17 cellular contexts compared by ENCODE assay signal in the genomic region with DNA sequence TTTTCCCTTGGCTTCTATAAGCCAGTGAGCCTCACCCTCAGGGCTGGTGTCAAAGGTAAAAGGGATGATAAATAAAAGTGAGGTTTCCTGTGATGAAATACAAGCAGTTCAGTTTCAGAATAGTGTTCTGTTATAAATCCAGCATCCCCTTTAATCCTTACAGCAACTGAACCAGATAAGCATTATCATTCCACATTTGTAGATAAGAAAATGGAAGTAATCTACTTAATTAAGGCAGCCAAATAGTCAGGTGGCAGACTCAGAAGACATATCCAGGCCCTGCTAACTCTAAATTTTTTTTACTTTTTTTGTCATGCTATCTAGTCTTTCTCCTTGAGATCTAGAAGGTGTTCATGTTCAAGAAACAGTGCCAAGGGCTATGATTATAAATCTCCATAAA.
DNase-seq lines count a peak whose midpoint lies in the region; ATAC-seq and TF ChIP-seq lines count a peak whose summit lies in the region.
"Had no signal": no experiment of that assay in that cellular context is flagged by ENCODE, and none has a peak within 500 bp of the region (broad histone marks: within the 10 kb centered on the region; RNA-seq: fewer than 3 reads in every experiment).

No MANE protein-coding gene starts in this region.

- H3K9ac ChIP-seq in SK-N-SH, result no peak overlapping the region
- no peak overlapping the region for H3K9ac ChIP-seq in endodermal cell (ENCODE audit: extremely low read depth, low read length, poor library complexity, severe bottlenecking)
- H3K9ac ChIP-seq: BLaER1 treated with 17β-estradiol and CSF1 and Interleukin-3, amounts not matched to agents 10 nM and 100 nM had no signal

- H3F3A ChIP-seq in SK-N-SH (replicated peaks; ENCODE audit: insufficient read depth), result no peaks in the 10 kb centered on the region

- H3K4me1 ChIP-seq in SK-N-SH (ENCODE audit: control insufficient read depth in 1 of 2, insufficient read depth in 2 of 2, low read depth in 1 of 2, low read length in 1 of 2) (no peaks in the 10 kb centered on the region; a peak in 1 of 4 replicates), endodermal cell (ENCODE audit: control insufficient read depth, insufficient read depth, low read length) (peaks cover 17% of the 10 kb centered on the region)
- H3K4me1 ChIP-seq: A549; BLaER1 treated with 17β-estradiol and CSF1 and Interleukin-3, amounts not matched to agents 10 nM and 100 nM; Caco-2 had no signal

- H3K4me1 Mint-ChIP-seq in endodermal cell, result peaks cover 15% of the 10 kb centered on the region
- H3K4me1 Mint-ChIP-seq in activated CD4-positive, alpha-beta T cell treated with anti-CD3 and anti-CD28 coated beads for 36 hours, result no peaks in the 10 kb centered on the region
- H3K4me1 Mint-ChIP-seq: B cell had no signal

- no peak overlapping the region for H3K27ac ChIP-seq in SK-N-SH (ENCODE audit: low read depth in 2 of 2, low read length in 1 of 2)
- H3K27ac ChIP-seq in endodermal cell (ENCODE audit: low read depth, low read length), result no peak overlapping the region
- H3K27ac ChIP-seq: 22Rv1; A549; BLaER1 treated with 17β-estradiol and CSF1 and Interleukin-3, amounts not matched to agents 10 nM and 100 nM; C4-2B had no signal

- peaks cover 21% of the 10 kb centered on the region for H3K27me3 Mint-ChIP-seq in endodermal cell (ENCODE audit: insufficient read depth)
- peaks cover 3% of the 10 kb centered on the region for H3K27me3 Mint-ChIP-seq in activated CD4-positive, alpha-beta T cell treated with anti-CD3 and anti-CD28 coated beads for 36 hours
- H3K27me3 Mint-ChIP-seq: B cell had no signal

- intact Hi-C loops in activated CD4-positive, alpha-beta T cell treated with anti-CD3 and anti-CD28 coated beads for 36 hours (cut with DNase I, micrococcal nuclease), result no loop called here

- DNase-seq in SK-N-SH, result peak; percentile 24
- DNase-seq in endodermal cell, result no peak
- DNase-seq in activated CD4-positive, alpha-beta T cell treated with anti-CD3 and anti-CD28 coated beads for 36 hours, result no peak
- DNase-seq: AML-193; Caco-2; Calu3; CD4-positive, alpha-beta T cell; CD8-positive, alpha-beta T cell; DMS79 treated with DMSO at 0.1 percent for 48 hours; GF-D8 had no signal

- H3K27ac Mint-ChIP-seq in endodermal cell, result no peak overlapping the region
- no peak overlapping the region for H3K27ac Mint-ChIP-seq in activated CD4-positive, alpha-beta T cell treated with anti-CD3 and anti-CD28 coated beads for 36 hours
- H3K27ac Mint-ChIP-seq: B cell; CD4-positive, alpha-beta T cell; CD8-positive, alpha-beta T cell had no signal

- H3K4me3 ChIP-seq in SK-N-SH (ENCODE audit: low read depth in 2 of 2, low read length in 1 of 2), result no peak overlapping the region
- H3K4me3 ChIP-seq in endodermal cell (ENCODE audit: low read length), result peak overlapping the region; percentile 24
- H3K4me3 ChIP-seq: A549; BLaER1 treated with 17β-estradiol and CSF1 and Interleukin-3, amounts not matched to agents 10 nM and 100 nM had no signal

- peak in 1 of 2 experiments; percentile 26; a peak in 1 of 4 replicates for TF ChIP-seq EP300 in SK-N-SH (IDR thresholded peaks at IDR 0.05; ENCODE audit: borderline replicate concordance in 1 of 2, low read depth in 1 of 2, low read length in 1 of 2)

- H3K27me3 ChIP-seq in SK-N-SH (ENCODE audit: insufficient read depth), result no peaks in the 10 kb centered on the region
- H3K27me3 ChIP-seq in endodermal cell (ENCODE audit: control insufficient read depth, insufficient read depth, low read length, poor library complexity, severe bottlenecking), result peaks cover 43% of the 10 kb centered on the region
- H3K27me3 ChIP-seq: BLaER1 treated with 17β-estradiol and CSF1 and Interleukin-3, amounts not matched to agents 10 nM and 100 nM had no signal

- no peak overlapping the region for H3K4me2 ChIP-seq in SK-N-SH
- H3K4me2 ChIP-seq: A549; BLaER1 treated with 17β-estradiol and CSF1 and Interleukin-3, amounts not matched to agents 10 nM and 100 nM had no signal

- H3K4me3 Mint-ChIP-seq in endodermal cell, result no peak overlapping the region
- no peak overlapping the region for H3K4me3 Mint-ChIP-seq in activated CD4-positive, alpha-beta T cell treated with anti-CD3 and anti-CD28 coated beads for 36 hours
- H3K4me3 Mint-ChIP-seq: B cell; CD4-positive, alpha-beta T cell; CD8-positive, alpha-beta T cell had no signal

- POLR2A ChIA-PET in SK-N-SH (lab: Yijun Ruan, JAX), result no interaction called here
- POLR2A ChIA-PET in activated CD4-positive, alpha-beta T cell treated with anti-CD3 and anti-CD28 coated beads for 36 hours (lab: Charles Lee), result no interaction called here

- H3K36me3 ChIP-seq in SK-N-SH (replicated peaks in 1 of 2; ENCODE audit: control insufficient read depth in 1 of 2, insufficient read depth in 2 of 2, low read length in 1 of 2) (no peaks in the 10 kb centered on the region), endodermal cell (ENCODE audit: control insufficient read depth, insufficient read depth, low read length) (no peaks in the 10 kb centered on the region)
- H3K36me3 ChIP-seq: BLaER1 treated with 17β-estradiol and CSF1 and Interleukin-3, amounts not matched to agents 10 nM and 100 nM had no signal

- TF ChIP-seq CTCF in SK-N-SH (IDR thresholded peaks at IDR 0.05), result no peak
- TF ChIP-seq CTCF in endodermal cell (conservative IDR thresholded peaks at IDR 0.05), result no peak

- TF ChIP-seq RAD21 in SK-N-SH (IDR thresholded peaks at IDR 0.05; ENCODE audit: low read length), result no peak

- no peaks in the 10 kb centered on the region for H4K20me1 ChIP-seq in SK-N-SH (ENCODE audit: insufficient read depth)
- H4K20me1 ChIP-seq: BLaER1 treated with 17β-estradiol and CSF1 and Interleukin-3, amounts not matched to agents 10 nM and 100 nM had no signal

- no peak overlapping the region for H2AFZ ChIP-seq in SK-N-SH (ENCODE audit: low read depth)

- no peaks in the 10 kb centered on the region for H3K9me3 ChIP-seq in SK-N-SH
- no peaks in the 10 kb centered on the region for H3K9me3 ChIP-seq in endodermal cell (ENCODE audit: control insufficient read depth, low read length)
- H3K9me3 ChIP-seq: A549; BLaER1 treated with 17β-estradiol and CSF1 and Interleukin-3, amounts not matched to agents 10 nM and 100 nM; Caco-2 had no signal

- no peaks in the 10 kb centered on the region for H3K36me3 Mint-ChIP-seq in endodermal cell (ENCODE audit: low read depth)
- H3K36me3 Mint-ChIP-seq in activated CD4-positive, alpha-beta T cell treated with anti-CD3 and anti-CD28 coated beads for 36 hours (ENCODE audit: low read depth), result no peaks in the 10 kb centered on the region
- H3K36me3 Mint-ChIP-seq: CD8-positive, alpha-beta T cell had no signal

- no peaks in the 10 kb centered on the region for H3K9me2 ChIP-seq in SK-N-SH

- no peaks in the 10 kb centered on the region for H3K9me3 Mint-ChIP-seq in endodermal cell
- H3K9me3 Mint-ChIP-seq in activated CD4-positive, alpha-beta T cell treated with anti-CD3 and anti-CD28 coated beads for 36 hours (ENCODE audit: low read depth), result no peaks in the 10 kb centered on the region
- H3K9me3 Mint-ChIP-seq: CD4-positive, alpha-beta T cell; CD8-positive, alpha-beta T cell had no signal

- H3K79me2 ChIP-seq in SK-N-SH (ENCODE audit: insufficient read depth), result no peaks in the 10 kb centered on the region

- CTCF ChIA-PET in SK-N-SH (lab: Yijun Ruan, JAX), result interaction anchor here (1.3 kb wide), 1 partner anchor 9 kb away, joined by 3 read pairs; no protein-coding TSS in a partner anchor
- CTCF ChIA-PET in activated CD4-positive, alpha-beta T cell treated with anti-CD3 and anti-CD28 coated beads for 36 hours (lab: Charles Lee), result no interaction called here

- ATAC-seq in SK-N-SH treated with all-trans-retinoic acid at 6 μM for 48 hours (no peak), HG03045 (IDR thresholded peaks at IDR 0.05; ENCODE audit: unreplicated experiment) (no peak)
- ATAC-seq in activated CD4-positive, alpha-beta T cell treated with anti-CD3 and anti-CD28 coated beads for 36 hours, result no peak
- ATAC-seq: A549; CD8-positive, alpha-beta T cell had no signal

TF ChIP-seq in SK-N-SH, 30 proteins besides CTCF, POLR2A, EP300 and RAD21 (continues in another document):
- TF ChIP-seq GATA2 (CRISPR knock-in tag; IDR thresholded peaks at IDR 0.05), result peak; percentile 87

TF ChIP-seq in SK-N-SH treated with all-trans-retinoic acid at 6 μM for 48 hours, 23 proteins besides CTCF, POLR2A, EP300 and RAD21 (continues in another document):
- TF ChIP-seq ESRRG (CRISPR knock-in tag; IDR thresholded peaks at IDR 0.05) (no peak), ZNF8 (CRISPR knock-in tag; IDR thresholded peaks at IDR 0.05) (no peak), ZFP30 (CRISPR knock-in tag; IDR thresholded peaks at IDR 0.05) (no peak), OSR1 (CRISPR knock-in tag; IDR thresholded peaks at IDR 0.05) (no peak), BACH2 (CRISPR knock-in tag; IDR thresholded peaks at IDR 0.05; ENCODE audit: borderline replicate concordance) (no peak), ZC3H10 (CRISPR knock-in tag; IDR thresholded peaks at IDR 0.05) (no peak), SNAI2 (CRISPR knock-in tag; IDR thresholded peaks at IDR 0.05) (no peak)
- TF ChIP-seq, protein P1, sequence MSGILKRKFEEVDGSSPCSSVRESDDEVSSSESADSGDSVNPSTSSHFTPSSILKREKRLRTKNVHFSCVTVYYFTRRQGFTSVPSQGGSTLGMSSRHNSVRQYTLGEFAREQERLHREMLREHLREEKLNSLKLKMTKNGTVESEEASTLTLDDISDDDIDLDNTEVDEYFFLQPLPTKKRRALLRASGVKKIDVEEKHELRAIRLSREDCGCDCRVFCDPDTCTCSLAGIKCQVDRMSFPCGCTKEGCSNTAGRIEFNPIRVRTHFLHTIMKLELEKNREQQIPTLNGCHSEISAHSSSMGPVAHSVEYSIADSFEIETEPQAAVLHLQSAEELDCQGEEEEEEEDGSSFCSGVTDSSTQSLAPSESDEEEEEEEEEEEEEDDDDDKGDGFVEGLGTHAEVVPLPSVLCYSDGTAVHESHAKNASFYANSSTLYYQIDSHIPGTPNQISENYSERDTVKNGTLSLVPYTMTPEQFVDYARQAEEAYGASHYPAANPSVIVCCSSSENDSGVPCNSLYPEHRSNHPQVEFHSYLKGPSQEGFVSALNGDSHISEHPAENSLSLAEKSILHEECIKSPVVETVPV (CRISPR knock-in tag; IDR thresholded peaks at IDR 0.05), result no peak
- TF ChIP-seq, protein P2, sequence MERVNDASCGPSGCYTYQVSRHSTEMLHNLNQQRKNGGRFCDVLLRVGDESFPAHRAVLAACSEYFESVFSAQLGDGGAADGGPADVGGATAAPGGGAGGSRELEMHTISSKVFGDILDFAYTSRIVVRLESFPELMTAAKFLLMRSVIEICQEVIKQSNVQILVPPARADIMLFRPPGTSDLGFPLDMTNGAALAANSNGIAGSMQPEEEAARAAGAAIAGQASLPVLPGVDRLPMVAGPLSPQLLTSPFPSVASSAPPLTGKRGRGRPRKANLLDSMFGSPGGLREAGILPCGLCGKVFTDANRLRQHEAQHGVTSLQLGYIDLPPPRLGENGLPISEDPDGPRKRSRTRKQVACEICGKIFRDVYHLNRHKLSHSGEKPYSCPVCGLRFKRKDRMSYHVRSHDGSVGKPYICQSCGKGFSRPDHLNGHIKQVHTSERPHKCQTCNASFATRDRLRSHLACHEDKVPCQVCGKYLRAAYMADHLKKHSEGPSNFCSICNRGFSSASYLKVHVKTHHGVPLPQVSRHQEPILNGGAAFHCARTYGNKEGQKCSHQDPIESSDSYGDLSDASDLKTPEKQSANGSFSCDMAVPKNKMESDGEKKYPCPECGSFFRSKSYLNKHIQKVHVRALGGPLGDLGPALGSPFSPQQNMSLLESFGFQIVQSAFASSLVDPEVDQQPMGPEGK (CRISPR knock-in tag; IDR thresholded peaks at IDR 0.05; ENCODE audit: borderline replicate concordance), result no peak
